15 cellular contexts compared by ENCODE assay signal in the genomic region with DNA sequence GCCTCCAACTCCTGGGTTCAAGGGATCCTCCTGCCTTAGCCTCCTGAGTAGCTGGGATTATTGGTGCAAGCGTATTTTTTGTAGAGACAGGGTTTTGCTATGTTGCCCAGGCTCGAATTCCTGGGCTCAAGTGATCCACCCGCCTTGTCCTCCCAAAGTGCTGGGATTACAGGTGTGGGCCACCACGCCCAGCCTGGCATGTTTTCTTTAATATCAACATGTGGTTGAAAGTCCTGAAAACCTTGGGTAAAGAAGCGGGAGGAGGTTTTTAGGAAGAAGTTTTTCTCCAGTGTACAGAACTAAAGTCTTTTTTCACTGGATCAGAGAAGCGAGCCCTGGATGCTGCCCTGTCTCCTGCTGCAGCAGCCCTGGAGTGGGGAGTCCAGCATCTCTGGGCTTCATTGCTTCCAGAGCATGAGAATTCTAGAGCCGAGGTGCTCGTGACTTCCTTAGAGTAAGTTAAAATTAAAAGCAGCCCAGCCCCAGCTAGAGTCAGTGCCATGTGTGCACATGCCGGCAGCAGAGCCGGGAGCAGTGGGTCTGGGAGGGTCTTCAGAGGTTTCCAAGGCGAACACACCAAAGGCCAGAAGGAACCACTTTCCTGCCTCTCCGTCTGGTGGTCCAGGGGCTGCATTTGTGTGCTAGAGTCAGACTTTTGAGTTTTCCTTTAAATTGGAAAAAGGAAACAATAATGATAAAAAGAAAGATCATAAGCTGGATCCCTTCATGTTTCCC. TPM values are rescaled to one million over a fixed set of nuclear protein-coding genes. Genes with fewer than 3 reads are reported as not detected.
DNase-seq lines count a peak whose midpoint lies in the region; ATAC-seq and TF ChIP-seq lines count a peak whose summit lies in the region.
"Had no signal": no experiment of that assay in that cellular context is flagged by ENCODE, and none has a peak within 500 bp of the region (broad histone marks: within the 10 kb centered on the region; RNA-seq: fewer than 3 reads in every experiment).

No MANE protein-coding gene starts in this region.

- H3K4me1 ChIP-seq in adipocyte (ENCODE audit: control insufficient read depth, insufficient read depth, low read length) (peaks cover 22% of the 10 kb centered on the region), esophagus muscularis mucosa (peaks cover 10 to 21% (median 19%) of the 10 kb centered on the region in 4 donors), tibial artery (no peaks in the 10 kb centered on the region)

- ATAC-seq in HG03571 (IDR thresholded peaks at IDR 0.05; ENCODE audit: unreplicated experiment): no peak
- no peak for ATAC-seq in GM21360 (IDR thresholded peaks at IDR 0.05; ENCODE audit: unreplicated experiment)
- ATAC-seq: natural killer cell had no signal

- no peak overlapping the region for H3K4me3 Mint-ChIP-seq in osteocyte (ENCODE audit: unreplicated experiment)
- H3K4me3 Mint-ChIP-seq: natural killer cell had no signal

- peaks cover 38% of the 10 kb centered on the region for H3K36me3 Mint-ChIP-seq in osteocyte (ENCODE audit: unreplicated experiment)
- H3K36me3 Mint-ChIP-seq: natural killer cell had no signal

- peaks cover 31% of the 10 kb centered on the region for H3K4me1 Mint-ChIP-seq in osteocyte (ENCODE audit: unreplicated experiment)
- H3K4me1 Mint-ChIP-seq: natural killer cell had no signal

- 93% methylated on average over 12 of the region's 12 CpGs for WGBS in esophagus muscularis mucosa

- TF ChIP-seq CTCF in esophagus muscularis mucosa (IDR thresholded peaks at IDR 0.05) (no peak), osteocyte (IDR thresholded peaks at IDR 0.05) (no peak), tibial artery (IDR thresholded peaks at IDR 0.05) (no peak)

- H3K27me3 ChIP-seq in adipocyte (replicated peaks; ENCODE audit: control insufficient read depth, insufficient read depth, low read length) (no peaks in the 10 kb centered on the region), esophagus muscularis mucosa (no peaks in the 10 kb centered on the region), tibial artery (no peaks in the 10 kb centered on the region)

- peaks cover 30% of the 10 kb centered on the region for H3K36me3 ChIP-seq in adipocyte (ENCODE audit: control insufficient read depth, insufficient read depth, low read length, severe bottlenecking)
- peaks cover 25 to 76% (median 62%) of the 10 kb centered on the region in 4 donors for H3K36me3 ChIP-seq in esophagus muscularis mucosa
- peaks cover 46 to 82% (median 73%) of the 10 kb centered on the region in 3 donors for H3K36me3 ChIP-seq in tibial artery

- peak overlapping the region; percentile 65 for H3K9ac ChIP-seq in adipocyte (ENCODE audit: low read length)

- TF ChIP-seq EP300 in esophagus muscularis mucosa (IDR thresholded peaks at IDR 0.05): no peak

- no peak for TF ChIP-seq POLR2A in esophagus muscularis mucosa (IDR thresholded peaks at IDR 0.05; ENCODE audit: low read depth)

- no peaks in the 10 kb centered on the region for H3K27me3 Mint-ChIP-seq in osteocyte (ENCODE audit: unreplicated experiment)

- intact Hi-C loops in esophagus muscularis mucosa (cut with DNase I) (no loop called here), tibial artery (cut with DNase I; ENCODE audit: low total_unique reads) (no loop called here)

- H3K4me3 ChIP-seq in adipocyte (ENCODE audit: low read length) (no peak overlapping the region), esophagus muscularis mucosa (no peak overlapping the region), tibial artery (no peak overlapping the region)

- H3K9me3 Mint-ChIP-seq in osteocyte (ENCODE audit: unreplicated experiment): no peaks in the 10 kb centered on the region
- H3K9me3 Mint-ChIP-seq: natural killer cell had no signal

- H3K9me3 ChIP-seq in adipocyte (ENCODE audit: control insufficient read depth, low read length) (no peaks in the 10 kb centered on the region), esophagus muscularis mucosa (no peaks in the 10 kb centered on the region), tibial artery (no peaks in the 10 kb centered on the region)

- peak overlapping the region; percentile 91 for H3K27ac Mint-ChIP-seq in osteocyte (ENCODE audit: unreplicated experiment)
- H3K27ac Mint-ChIP-seq: natural killer cell had no signal

- DNase-seq in adipocyte (ENCODE audit: low read depth) (no peak), esophagus muscularis mucosa (ENCODE audit: extremely low spot score) (no peak), osteocyte (ENCODE audit: extremely low spot score, unreplicated experiment) (no peak), tibial artery (peak in 1 of 2 donors; percentile 53), foreskin melanocyte (no peak)
- DNase-seq: activated CD4-positive, alpha-beta T cell treated with anti-CD3 and anti-CD28 coated beads, Interleukin-2, amount 50 U/mL, for 1 hour; activated gamma-delta T cell treated with Interleukin-2 at 50 U/mL for 16 hours; amniotic stem cell; natural killer cell; NCI-H1092; NCI-H510A treated with DMSO at 0.1 percent for 48 hours; stimulated activated CD4-positive, alpha-beta T cell treated with anti-CD3 and anti-CD28 coated beads, Interleukin-15, amount 100 ng/mL, for 24 hours; trophoblast cell had no signal

- H3K27ac ChIP-seq in esophagus muscularis mucosa (replicated peaks in 1 of 4): peak overlapping the region; percentile 47 to 69 (median 60)
- peak overlapping the region; percentile 44 to 51 for H3K27ac ChIP-seq in tibial artery

RNA-seq across cellular contexts. Expression of gene ITGB1BP1, which starts 31.2 kb away (rescaled TPM):
- total RNA-seq in esophagus muscularis mucosa: 10 to 100 TPM; 59.6 to 91.4 (median 66.1) TPM
- total RNA-seq in osteocyte: 91.8 and 98.0 TPM in 2 replicates

RNA-seq across cellular contexts. Expression of gene CPSF3, which starts 31.3 kb away (rescaled TPM):
- total RNA-seq in esophagus muscularis mucosa (10 to 100 TPM; 18.3 to 22.8 (median 20.7) TPM), osteocyte (27.7 and 28.8 TPM in 2 replicates)
